In genomic region chr1:147700042-147700711, GRCh38 we compare ENCODE assay signal across 8 cellular contexts. TPM values are rescaled to one million over a fixed set of nuclear protein-coding genes. Genes with fewer than 3 reads are reported as not detected.
A peak's percentile ranks its signal among the peaks of the same experiment; 100 is the strongest.
DNase-seq lines count a peak whose midpoint lies in the region; ATAC-seq and TF ChIP-seq lines count a peak whose summit lies in the region.

No MANE protein-coding gene starts in this region.

- no peak overlapping the region for H3K27ac ChIP-seq in HL-60 (replicated peaks)
- H3K27ac ChIP-seq in OCI-LY3 (ENCODE audit: low read length) = no peak overlapping the region
- peak overlapping the region in 2 of 4 donors; percentile 23 to 31 for H3K27ac ChIP-seq in esophagus muscularis mucosa (replicated peaks in 1 of 4)

- TF ChIP-seq CTCF in Caco-2 (IDR thresholded peaks at IDR 0.05; ENCODE audit: insufficient read depth in 1 of 2, low read depth in 1 of 2, low read length in 1 of 2, severe bottlenecking in 1 of 2, unreplicated experiment in 1 of 2) (peak; percentile 83 to 88), HL-60 (IDR thresholded peaks at IDR 0.05; ENCODE audit: insufficient read depth, low read length) (peak; percentile 81), OCI-LY3 (IDR thresholded peaks at IDR 0.05; ENCODE audit: low read depth, low read length) (peak; percentile 94), esophagus muscularis mucosa (IDR thresholded peaks at IDR 0.05) (peak; percentile 70 to 91 (median 71)), natural killer cell (IDR thresholded peaks at IDR 0.05) (peak; percentile 77)

- H3K27ac Mint-ChIP-seq in Caco-2 (ENCODE audit: unreplicated experiment) (no peak overlapping the region), natural killer cell (peak overlapping the region in 1 of 2 donors; percentile 8)
- H3K27ac Mint-ChIP-seq in activated T-cell treated with anti-CD3 and anti-CD28 coated beads, Interleukin-2, amount 50 U/mL, for 24 hours = peak overlapping the region; percentile 33

- no peak overlapping the region for H3K4me3 ChIP-seq in Caco-2 (ENCODE audit: low read depth, low read length)
- no peak overlapping the region for H3K4me3 ChIP-seq in HL-60 (replicated peaks; ENCODE audit: insufficient read depth, low read length)
- 0 out of 2 replicates have a peak overlapping the region, but pooled peaks have one; percentile 8 for H3K4me3 ChIP-seq in OCI-LY3 (ENCODE audit: low read length)
- peak overlapping the region in 1 of 4 donors; percentile 15 for H3K4me3 ChIP-seq in esophagus muscularis mucosa

- H3K9ac ChIP-seq in OCI-LY3 (ENCODE audit: low read length) = no peak overlapping the region

- WGBS in esophagus muscularis mucosa = 35% methylated on average over 5 of the region's 5 CpGs

- H3K27me3 ChIP-seq in Caco-2 (replicated peaks; ENCODE audit: control insufficient read depth, insufficient read depth, low read length) (no peaks in the 10 kb centered on the region), HL-60 (ENCODE audit: insufficient read depth, poor library complexity, severe bottlenecking) (peaks cover 5% of the 10 kb centered on the region), OCI-LY3 (ENCODE audit: low read depth, low read length) (peaks cover 24% of the 10 kb centered on the region), esophagus muscularis mucosa (peaks cover 0 to 1% (median 0%) of the 10 kb centered on the region in 4 donors)

- TF ChIP-seq POLR2A in esophagus muscularis mucosa (IDR thresholded peaks at IDR 0.05; ENCODE audit: low read depth) = no peak

- TF ChIP-seq EP300 in esophagus muscularis mucosa (IDR thresholded peaks at IDR 0.05) = no peak

- H3K4me2 ChIP-seq in OCI-LY3 (ENCODE audit: low read length) = peak overlapping the region; percentile 29

- H3K9me3 ChIP-seq in Caco-2 (no peaks in the 10 kb centered on the region), OCI-LY3 (ENCODE audit: insufficient read depth, low read length) (no peaks in the 10 kb centered on the region), esophagus muscularis mucosa (no peaks in the 10 kb centered on the region)

- no peaks in the 10 kb centered on the region for H3K27me3 Mint-ChIP-seq in Caco-2 (ENCODE audit: insufficient read depth, unreplicated experiment)
- H3K27me3 Mint-ChIP-seq in activated T-cell treated with anti-CD3 and anti-CD28 coated beads, Interleukin-2, amount 50 U/mL, for 24 hours = peaks cover 15% of the 10 kb centered on the region
- peaks cover 15 to 20% of the 10 kb centered on the region in 2 donors for H3K27me3 Mint-ChIP-seq in natural killer cell (ENCODE audit: low read depth in 2 of 2)

- DNase-seq in Caco-2 (peak; percentile 49 to 63), HL-60 (ENCODE audit: low read depth in 1 of 2, low spot score in 1 of 2) (peak in 1 of 2 experiments; percentile 44), esophagus muscularis mucosa (ENCODE audit: extremely low spot score) (no peak), natural killer cell (peak; percentile 31)
- DNase-seq in activated T-cell treated with anti-CD3 and anti-CD28 coated beads, Interleukin-2, amount 50 U/mL, for 24 hours = peak; percentile 63
- DNase-seq in stimulated activated naive CD4-positive, alpha-beta T cell (lab: John Stamatoyannopoulos, UW) = peak; percentile 23 to 65 (median 36)

- no TSS peak for BruUV-seq in Caco-2 (replicated peaks; lab: Mats Ljungman, UMichigan)

- H4K20me1 ChIP-seq in OCI-LY3 (ENCODE audit: insufficient read depth, low read length) = no peaks in the 10 kb centered on the region

- peak; percentile 85 to 97 (median 91) for ATAC-seq in natural killer cell
- ATAC-seq in GM21367 (IDR thresholded peaks at IDR 0.05; ENCODE audit: unreplicated experiment) = no peak

- H3K4me1 Mint-ChIP-seq in Caco-2 (ENCODE audit: low read depth, unreplicated experiment) (no peaks in the 10 kb centered on the region), natural killer cell (peaks cover 0 to 4% of the 10 kb centered on the region in 2 donors)
- peaks cover 6% of the 10 kb centered on the region for H3K4me1 Mint-ChIP-seq in activated T-cell treated with anti-CD3 and anti-CD28 coated beads, Interleukin-2, amount 50 U/mL, for 24 hours (ENCODE audit: low read depth)

- no peaks in the 10 kb centered on the region for H3K79me2 ChIP-seq in OCI-LY3 (ENCODE audit: low read length)

- intact Hi-C loops in Caco-2 (cut with micrococcal nuclease; ENCODE audit: unreplicated experiment) (loop anchor here (2.0 to 5.0 kb wide), 3 partner anchors 29 to 203 kb away; partner anchors contain the start of gene ACP6), esophagus muscularis mucosa (cut with DNase I) (no loop called here), natural killer cell (cut with micrococcal nuclease) (loop anchor here (1.0 to 2.0 kb wide), 2 partner anchors 60 to 205 kb away; no protein-coding TSS in a partner anchor)

- H3K36me3 Mint-ChIP-seq in Caco-2 (ENCODE audit: insufficient read depth, unreplicated experiment) (no peaks in the 10 kb centered on the region), natural killer cell (no peaks in the 10 kb centered on the region)
- H3K36me3 Mint-ChIP-seq in activated T-cell treated with anti-CD3 and anti-CD28 coated beads, Interleukin-2, amount 50 U/mL, for 24 hours (ENCODE audit: low read depth) = no peaks in the 10 kb centered on the region

- CTCF ChIA-PET in Caco-2 (lab: Charles Lee) = no interaction called here

- POLR2A ChIA-PET in Caco-2 (lab: Charles Lee) = no interaction called here

- H3K36me3 ChIP-seq in Caco-2 (ENCODE audit: control insufficient read depth, insufficient read depth, low read length) (no peaks in the 10 kb centered on the region), OCI-LY3 (replicated peaks; ENCODE audit: low read depth, low read length) (no peaks in the 10 kb centered on the region), esophagus muscularis mucosa (no peaks in the 10 kb centered on the region)

- no peaks in the 10 kb centered on the region for H3K9me3 Mint-ChIP-seq in Caco-2 (ENCODE audit: unreplicated experiment)
- H3K9me3 Mint-ChIP-seq in activated T-cell treated with anti-CD3 and anti-CD28 coated beads, Interleukin-2, amount 50 U/mL, for 24 hours = no peaks in the 10 kb centered on the region
- no peaks in the 10 kb centered on the region for H3K9me3 Mint-ChIP-seq in natural killer cell

- peak overlapping the region; percentile 59 for H2AFZ ChIP-seq in OCI-LY3 (ENCODE audit: low read depth, low read length)

- H3K4me3 Mint-ChIP-seq in Caco-2 (ENCODE audit: unreplicated experiment) (no peak overlapping the region), natural killer cell (no peak overlapping the region)
- H3K4me3 Mint-ChIP-seq in activated T-cell treated with anti-CD3 and anti-CD28 coated beads, Interleukin-2, amount 50 U/mL, for 24 hours = no peak overlapping the region

- H3K4me1 ChIP-seq in Caco-2 (no peaks in the 10 kb centered on the region), OCI-LY3 (ENCODE audit: low read length) (no peaks in the 10 kb centered on the region), esophagus muscularis mucosa (peaks cover 0 to 8% (median 2%) of the 10 kb centered on the region in 4 donors)

RNA-seq across cellular contexts. Expression of gene ACP6, which starts 29.9 kb away (rescaled TPM):
- 24.6 and 26.7 TPM in 2 replicates for total RNA-seq in Caco-2 (2022)
- 10 to 100 TPM in 3 of 4 donors, 1 to 10 TPM in 1; 6.5 to 21.5 (median 17.5) TPM for total RNA-seq in esophagus muscularis mucosa
- total RNA-seq in natural killer cell = 1 to 10 TPM; 7.7 to 9.4 (median 7.8) TPM
